8 cellular contexts compared by ENCODE assay signal in genomic region chr10:3785251-3785848, GRCh38. TPM values are rescaled to one million over a fixed set of nuclear protein-coding genes. Genes with fewer than 3 reads are reported as not detected.
A peak's percentile ranks its signal among the peaks of the same experiment; 100 is the strongest.
DNase-seq lines count a peak whose midpoint lies in the region; ATAC-seq and TF ChIP-seq lines count a peak whose summit lies in the region.

No MANE protein-coding gene starts in this region.

- H3K4me3 ChIP-seq in GM12864 (ENCODE audit: low read depth, low read length) (peak overlapping the region; percentile 93), SK-N-SH (ENCODE audit: low read depth in 2 of 2, low read length in 1 of 2) (peak overlapping the region; percentile 62 to 97), thoracic aorta (peak overlapping the region; percentile 83)

- TF ChIP-seq CTCF in GM12864 (IDR thresholded peaks at IDR 0.05; ENCODE audit: low read depth, low read length, missing control alignments) (no peak), SK-N-SH (IDR thresholded peaks at IDR 0.05) (no peak), osteocyte (IDR thresholded peaks at IDR 0.05) (no peak), thoracic aorta (IDR thresholded peaks at IDR 0.05) (no peak)

- H3K79me2 ChIP-seq in SK-N-SH (ENCODE audit: insufficient read depth) = peaks cover 56% of the 10 kb centered on the region

- POLR2A ChIA-PET in SK-N-SH (lab: Yijun Ruan, JAX) = interaction anchor here (0.6 to 3.9 kb wide), 18 partner anchors 8 to 461 kb away, joined by 3 to 24 read pairs (median 3); no protein-coding TSS in a partner anchor

- H3K4me1 ChIP-seq in SK-N-SH (ENCODE audit: control insufficient read depth in 1 of 2, insufficient read depth in 2 of 2, low read depth in 1 of 2, low read length in 1 of 2) = peaks cover 14 to 31% of the 10 kb centered on the region in 2 experiments; a peak in 3 of 4 replicates
- H3K4me1 ChIP-seq in thoracic aorta (ENCODE audit: control insufficient read depth in 1 of 2, low read depth in 2 of 2) = peaks cover 0 to 7% of the 10 kb centered on the region in 2 donors

- H3K27me3 ChIP-seq in SK-N-SH (ENCODE audit: insufficient read depth) (no peaks in the 10 kb centered on the region), thoracic aorta (replicated peaks; ENCODE audit: insufficient read depth) (no peaks in the 10 kb centered on the region)

- peak in 1 of 2 experiments; percentile 2; a peak in 1 of 4 replicates for TF ChIP-seq EP300 in SK-N-SH (IDR thresholded peaks at IDR 0.05; ENCODE audit: borderline replicate concordance in 1 of 2, low read depth in 1 of 2, low read length in 1 of 2)

- H3K9ac ChIP-seq in SK-N-SH = peak overlapping the region; percentile 98

- peak overlapping the region; percentile 88 for H3K4me2 ChIP-seq in SK-N-SH

- no peak overlapping the region for H2AFZ ChIP-seq in SK-N-SH (ENCODE audit: low read depth)

- H4K20me1 ChIP-seq in SK-N-SH (ENCODE audit: insufficient read depth) = peaks cover 43% of the 10 kb centered on the region

- peak; percentile 92 for DNase-seq in GM12864 (ENCODE audit: low read depth)
- DNase-seq in NCI-H1092 treated with DMSO at 0.1 percent for 48 hours (lab: John Stamatoyannopoulos, UW) = peak; percentile 97
- peak; percentile 100 for DNase-seq in SK-N-SH
- peak; percentile 98 to 100 for DNase-seq in activated naive CD4-positive, alpha-beta T cell treated with anti-CD3 and anti-CD28 coated beads, Interleukin-2, amount 50 U/mL, for 72 hours (ENCODE audit: low spot score in 2 of 2)
- peak; percentile 99 for DNase-seq in glomerular visceral epithelial cell (ENCODE audit: extremely low spot score)
- DNase-seq in osteocyte (ENCODE audit: extremely low spot score, unreplicated experiment) = peak; percentile 100
- peak; percentile 95 for DNase-seq in thoracic aorta (ENCODE audit: low spot score)

- H3K27me3 Mint-ChIP-seq in osteocyte (ENCODE audit: unreplicated experiment) = no peaks in the 10 kb centered on the region

- peak overlapping the region; percentile 99 to 100 for H3K27ac Mint-ChIP-seq in activated naive CD4-positive, alpha-beta T cell treated with anti-CD3 and anti-CD28 coated beads, Interleukin-2, amount 50 U/mL, for 72 hours
- peak overlapping the region; percentile 98 for H3K27ac Mint-ChIP-seq in osteocyte (ENCODE audit: unreplicated experiment)

- no peaks in the 10 kb centered on the region for H3K9me2 ChIP-seq in SK-N-SH

- no peaks in the 10 kb centered on the region for H3K9me3 ChIP-seq in SK-N-SH
- no peaks in the 10 kb centered on the region for H3K9me3 ChIP-seq in thoracic aorta

- H3F3A ChIP-seq in SK-N-SH (replicated peaks; ENCODE audit: insufficient read depth) = peaks cover 40% of the 10 kb centered on the region

- H3K27ac ChIP-seq in SK-N-SH (ENCODE audit: low read depth in 2 of 2, low read length in 1 of 2) (peak overlapping the region; percentile 96 to 99), thoracic aorta (peak overlapping the region; percentile 97 to 98)

- peaks cover 51 to 65% of the 10 kb centered on the region in 2 donors for H3K36me3 Mint-ChIP-seq in activated naive CD4-positive, alpha-beta T cell treated with anti-CD3 and anti-CD28 coated beads, Interleukin-2, amount 50 U/mL, for 72 hours
- peaks cover 47% of the 10 kb centered on the region for H3K36me3 Mint-ChIP-seq in osteocyte (ENCODE audit: unreplicated experiment)

- H3K36me3 ChIP-seq in SK-N-SH (replicated peaks in 1 of 2; ENCODE audit: control insufficient read depth in 1 of 2, insufficient read depth in 2 of 2, low read length in 1 of 2) = peaks cover 18 to 41% of the 10 kb centered on the region in 2 experiments
- peaks cover 17% of the 10 kb centered on the region for H3K36me3 ChIP-seq in thoracic aorta

- H3K9me3 Mint-ChIP-seq in activated naive CD4-positive, alpha-beta T cell treated with anti-CD3 and anti-CD28 coated beads, Interleukin-2, amount 50 U/mL, for 72 hours = peaks cover 7% of the 10 kb centered on the region in 2 donors
- peaks cover 7% of the 10 kb centered on the region for H3K9me3 Mint-ChIP-seq in osteocyte (ENCODE audit: unreplicated experiment)

- ATAC-seq in HG02642 (IDR thresholded peaks at IDR 0.05; ENCODE audit: poor library complexity, unreplicated experiment) = peak; percentile 86
- peak; percentile 83 to 84 for ATAC-seq in activated naive CD4-positive, alpha-beta T cell treated with anti-CD3 and anti-CD28 coated beads, Interleukin-2, amount 50 U/mL, for 72 hours
- ATAC-seq in thoracic aorta (ENCODE audit: insufficient number of reproducible peaks, low FRiP score, low read depth) = peak; percentile 66

- CTCF ChIA-PET in SK-N-SH (lab: Yijun Ruan, JAX) = interaction anchor here (0.6 to 1.4 kb wide), 8 partner anchors 14 to 980 kb away, joined by 3 to 5 read pairs (median 3); no protein-coding TSS in a partner anchor

- peak overlapping the region; percentile 82 for H3K4me3 Mint-ChIP-seq in osteocyte (ENCODE audit: unreplicated experiment)

- H3K4me1 Mint-ChIP-seq in osteocyte (ENCODE audit: unreplicated experiment) = peaks cover 34% of the 10 kb centered on the region

- TF ChIP-seq RAD21 in SK-N-SH (IDR thresholded peaks at IDR 0.05; ENCODE audit: low read length) = no peak; the same call in 1 of the 2 replicates

- whole genome bisulfite sequencing in SK-N-SH (ENCODE audit: low lambda C conversion rate) = 2% methylated on average over 20 of the region's 76 CpGs

TF ChIP-seq in SK-N-SH, 30 proteins besides CTCF, POLR2A, EP300 and RAD21 (continues in another document):
- TF ChIP-seq MAX (IDR thresholded peaks at IDR 0.05; ENCODE audit: low read depth) (no peak), FOSL2 (IDR thresholded peaks at IDR 0.05; ENCODE audit: borderline replicate concordance, low read depth) (no peak; the same call in 1 of the 2 replicates), REST (IDR thresholded peaks at IDR 0.05; ENCODE audit: low read depth, low read length) (peak; percentile 71), RXRA (IDR thresholded peaks at IDR 0.05; ENCODE audit: borderline replicate concordance, low read depth) (no peak), TAF1 (IDR thresholded peaks at IDR 0.05; ENCODE audit: borderline replicate concordance, low read depth, low read length) (peak; percentile 93), TEAD4 (IDR thresholded peaks at IDR 0.05; ENCODE audit: borderline replicate concordance, insufficient read depth) (no peak), ZBTB33 (IDR thresholded peaks at IDR 0.05; ENCODE audit: borderline replicate concordance, low read depth) (no peak), SIN3A (IDR thresholded peaks at IDR 0.05; ENCODE audit: borderline replicate concordance, low read depth, low read length) (0 out of 2 replicates have a peak, but pooled peaks have one; percentile 64), POLR2AphosphoS5 (IDR thresholded peaks at IDR 0.05; ENCODE audit: low read depth, low read length) (peak; percentile 68), TCF12 (IDR thresholded peaks at IDR 0.05) (no peak; the same call in 1 of the 2 replicates), CHD2 (IDR thresholded peaks at IDR 0.05; ENCODE audit: low read length, partially characterized antibody) (peak; percentile 69)

RNA-seq across cellular contexts. Expression of gene KLF6, which starts 0.3 kb away (rescaled TPM):
- polyA plus RNA-seq in SK-N-SH (2012; rRNA removed) = 127 and 148 TPM in 2 replicates
- 72.3 and 76.2 TPM in 2 replicates for polyA plus RNA-seq in SK-N-SH (2012; cell fraction: cytosol; rRNA removed)
- 687 and 844 TPM in 2 replicates for polyA plus RNA-seq in SK-N-SH (2012; cell fraction: nucleus; rRNA removed)
- 100 to 1,000 TPM in 1 of 2 donors, 10 to 100 TPM in 1; 85.2 to 126 TPM for total RNA-seq in activated naive CD4-positive, alpha-beta T cell treated with anti-CD3 and anti-CD28 coated beads, Interleukin-2, amount 50 U/mL, for 72 hours
- total RNA-seq in osteocyte (263 and 341 TPM in 2 replicates), thoracic aorta (100 to 1,000 TPM; 170 to 201 TPM)

Comparison
In these comparisons a context has a peak if more than half of its experiments do, and no peak if none do; other contexts are left out.
1. Peak in every context shown above with its lines: DNase-seq, ATAC-seq, H3K4me3 ChIP-seq and H3K27ac ChIP-seq.